Comparison of ENCODE assay signal across 16 cellular contexts in genomic region chr1:189678779-189679178, GRCh38.
DNase-seq lines count a peak whose midpoint lies in the region; ATAC-seq and TF ChIP-seq lines count a peak whose summit lies in the region.
"Had no signal": no experiment of that assay in that cellular context is flagged by ENCODE, and none has a peak within 500 bp of the region (broad histone marks: within the 10 kb centered on the region; RNA-seq: fewer than 3 reads in every experiment).

No MANE protein-coding gene starts in this region.

- no peaks in the 10 kb centered on the region for H3K36me3 Mint-ChIP-seq in nephron progenitor cell (ENCODE audit: low read depth)
- H3K36me3 Mint-ChIP-seq: activated naive CD8-positive, alpha-beta T cell treated with anti-CD3 and anti-CD28 coated beads, Interleukin-2, amount 10 ng/mL, durations not matched to agents 7 days and 5 days; IgD-negative memory B cell had no signal

- H3K27me3 ChIP-seq in Loucy (ENCODE audit: insufficient read depth, low read length, poor library complexity, severe bottlenecking) = no peaks in the 10 kb centered on the region
- H3K27me3 ChIP-seq: BLaER1 treated with 17β-estradiol and CSF1 and Interleukin-3, amounts not matched to agents 10 nM and 100 nM had no signal

- H3K4me3 Mint-ChIP-seq in nephron progenitor cell = no peak overlapping the region
- H3K4me3 Mint-ChIP-seq: activated naive CD8-positive, alpha-beta T cell treated with anti-CD3 and anti-CD28 coated beads, Interleukin-2, amount 10 ng/mL, durations not matched to agents 7 days and 5 days; central memory CD8-positive, alpha-beta T cell; IgD-negative memory B cell had no signal

- CTCF ChIA-PET in GM10248 (lab: Yijun Ruan, JAX) = interaction anchor here (1.9 kb wide), 1 partner anchor 13 kb away, joined by 4 read pairs; no protein-coding TSS in a partner anchor

- H2AFZ ChIP-seq in Loucy (ENCODE audit: low read length) = no peak overlapping the region

- H3K9me2 ChIP-seq in Loucy (replicated peaks; ENCODE audit: low read depth, low read length) = no peaks in the 10 kb centered on the region

- no peaks in the 10 kb centered on the region for H4K20me1 ChIP-seq in Loucy (ENCODE audit: insufficient read depth, low read length, poor library complexity, severe bottlenecking)
- H4K20me1 ChIP-seq: BLaER1 treated with 17β-estradiol and CSF1 and Interleukin-3, amounts not matched to agents 10 nM and 100 nM had no signal

- ATAC-seq in left colon = no peak

- H3K9me3 ChIP-seq in Loucy (ENCODE audit: insufficient read depth, low read depth, low read length) = no peaks in the 10 kb centered on the region
- H3K9me3 ChIP-seq: BLaER1 treated with 17β-estradiol and CSF1 and Interleukin-3, amounts not matched to agents 10 nM and 100 nM had no signal

- no peaks in the 10 kb centered on the region for H3K4me1 Mint-ChIP-seq in nephron progenitor cell
- H3K4me1 Mint-ChIP-seq: activated naive CD8-positive, alpha-beta T cell treated with anti-CD3 and anti-CD28 coated beads, Interleukin-2, amount 10 ng/mL, durations not matched to agents 7 days and 5 days; central memory CD8-positive, alpha-beta T cell; IgD-negative memory B cell had no signal

- intact Hi-C loops in left colon (cut with DNase I, micrococcal nuclease) = no loop called here

- no peaks in the 10 kb centered on the region for H3K4me1 ChIP-seq in Loucy (ENCODE audit: insufficient read depth, low read length, poor library complexity, severe bottlenecking)
- H3K4me1 ChIP-seq: BLaER1 treated with 17β-estradiol and CSF1 and Interleukin-3, amounts not matched to agents 10 nM and 100 nM had no signal

- H3F3A ChIP-seq in Loucy (ENCODE audit: low read depth) = no peaks in the 10 kb centered on the region

- no peaks in the 10 kb centered on the region for H3K36me3 ChIP-seq in Loucy (ENCODE audit: insufficient read depth, low read length)
- H3K36me3 ChIP-seq: BLaER1 treated with 17β-estradiol and CSF1 and Interleukin-3, amounts not matched to agents 10 nM and 100 nM had no signal

- no peaks in the 10 kb centered on the region for H3K27me3 Mint-ChIP-seq in nephron progenitor cell (ENCODE audit: low read depth, poor library complexity)
- H3K27me3 Mint-ChIP-seq: activated naive CD8-positive, alpha-beta T cell treated with anti-CD3 and anti-CD28 coated beads, Interleukin-2, amount 10 ng/mL, durations not matched to agents 7 days and 5 days; central memory CD8-positive, alpha-beta T cell; IgD-negative memory B cell had no signal

- H3K27ac Mint-ChIP-seq in nephron progenitor cell = no peak overlapping the region
- H3K27ac Mint-ChIP-seq: activated naive CD8-positive, alpha-beta T cell treated with anti-CD3 and anti-CD28 coated beads, Interleukin-2, amount 10 ng/mL, durations not matched to agents 7 days and 5 days; IgD-negative memory B cell had no signal

- H3K4me3 ChIP-seq in Loucy (ENCODE audit: low read length, poor library complexity, severe bottlenecking) (no peak overlapping the region), choroid plexus epithelial cell (ENCODE audit: low read depth, low read length) (no peak overlapping the region)
- H3K4me3 ChIP-seq: BLaER1 treated with 17β-estradiol and CSF1 and Interleukin-3, amounts not matched to agents 10 nM and 100 nM had no signal

- no peak overlapping the region for H3K9ac ChIP-seq in Loucy (ENCODE audit: low read depth, low read length, poor library complexity, severe bottlenecking)
- H3K9ac ChIP-seq: BLaER1 treated with 17β-estradiol and CSF1 and Interleukin-3, amounts not matched to agents 10 nM and 100 nM had no signal

- DNase-seq in GM10248 (ENCODE audit: extremely low spot score) (no peak), choroid plexus epithelial cell (ENCODE audit: low read depth) (peak; percentile 19), nephron progenitor cell (no peak), left colon (no peak), mucosa of gallbladder (ENCODE audit: low spot score) (no peak)
- no peak for DNase-seq in stimulated activated CD4-positive, alpha-beta T cell treated with anti-CD3 and anti-CD28 coated beads, Interleukin-15, amount 100 ng/mL, for 24 hours
- DNase-seq: activated naive CD8-positive, alpha-beta T cell treated with anti-CD3 and anti-CD28 coated beads, Interleukin-2, amount 10 ng/mL, durations not matched to agents 7 days and 5 days; activated T-cell treated with anti-CD3 and anti-CD28 coated beads, Interleukin-2, amount 50 U/mL, for 1 hour; NCI-H1417 treated with DMSO at 0.1 percent for 48 hours; RPMI8226; substantia nigra; T-helper 2 cell had no signal

- H3K9me3 Mint-ChIP-seq in nephron progenitor cell = no peaks in the 10 kb centered on the region

- no peak overlapping the region for H3K4me2 ChIP-seq in Loucy (ENCODE audit: low read depth, low read length, poor library complexity, severe bottlenecking)
- H3K4me2 ChIP-seq: BLaER1 treated with 17β-estradiol and CSF1 and Interleukin-3, amounts not matched to agents 10 nM and 100 nM had no signal

- H3K79me2 ChIP-seq in Loucy (ENCODE audit: insufficient read depth, low read length) = no peaks in the 10 kb centered on the region

- POLR2A ChIA-PET in GM10248 (lab: Yijun Ruan, JAX) = no interaction called here

- TF ChIP-seq CTCF in GM10248 (IDR thresholded peaks at IDR 0.05; ENCODE audit: control extremely low read depth, extremely low read depth, low read depth, missing control alignments) (peak; percentile 2), Loucy (conservative IDR thresholded peaks at IDR 0.05; ENCODE audit: low read length) (peak; percentile 26), choroid plexus epithelial cell (conservative IDR thresholded peaks at IDR 0.05; ENCODE audit: low read depth, low read length) (peak; percentile 55), nephron progenitor cell (IDR thresholded peaks at IDR 0.05) (peak; percentile 37)

Comparison
In these comparisons a context has a peak if more than half of its experiments do, and no peak if none do; other contexts are left out.
1. CTCF ChIP-seq: peak in every context shown above with its lines; median percentile 55 in choroid plexus epithelial cell; 37 in nephron progenitor cell; 26 in Loucy; 2 in GM10248.